In the genomic region with DNA sequence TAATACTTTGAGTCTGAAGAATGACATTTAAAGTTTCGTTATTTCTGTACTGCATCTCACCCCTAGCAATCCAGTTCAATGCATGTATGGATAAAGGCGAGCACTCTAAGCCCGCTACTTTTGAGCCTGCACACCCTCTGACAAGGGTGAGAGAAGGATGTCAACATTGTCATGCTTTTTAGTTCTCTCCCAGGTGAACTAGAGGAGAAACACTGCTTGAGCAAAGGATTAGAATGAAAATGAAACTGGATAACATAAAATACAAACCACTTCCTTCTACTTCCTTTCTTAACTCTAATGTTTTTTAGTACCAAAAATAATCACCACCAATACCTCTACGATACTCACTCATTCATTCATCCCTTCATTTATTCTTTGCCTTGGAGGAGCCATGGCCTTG, we compare ENCODE assay signal across 17 cellular contexts.
A peak's percentile ranks its signal among the peaks of the same experiment; 100 is the strongest.
DNase-seq lines count a peak whose midpoint lies in the region; ATAC-seq, FAIRE-seq and TF ChIP-seq lines count a peak whose summit lies in the region.
"Had no signal": no experiment of that assay in that cellular context is flagged by ENCODE, and none has a peak within 500 bp of the region (broad histone marks: within the 10 kb centered on the region; RNA-seq: fewer than 3 reads in every experiment).

No MANE protein-coding gene starts in this region.

- H2AFZ ChIP-seq in GM23248 (0 out of 2 replicates have a peak overlapping the region, but pooled peaks have one; percentile 44), GM12878 (ENCODE audit: control insufficient read depth, low read depth, low read length) (no peak overlapping the region), OCI-LY7 (ENCODE audit: low read length) (no peak overlapping the region)

- H3K4me1 ChIP-seq in GM23248 (ENCODE audit: insufficient read depth) (no peaks in the 10 kb centered on the region), GM12878 (ENCODE audit: control insufficient read depth, insufficient read depth, low read length) (no peaks in the 10 kb centered on the region), OCI-LY7 (ENCODE audit: insufficient read depth, low read length, poor library complexity, severe bottlenecking) (no peaks in the 10 kb centered on the region)
- H3K4me1 ChIP-seq: SJCRH30 had no signal

- H3K27ac ChIP-seq in GM23248 = no peak overlapping the region
- no peak overlapping the region for H3K27ac ChIP-seq in GM12878 (ENCODE audit: control insufficient read depth, insufficient read depth)
- H3K27ac ChIP-seq in brain microvascular endothelial cell = no peak overlapping the region
- no peak overlapping the region for H3K27ac ChIP-seq in OCI-LY7 (ENCODE audit: low read depth, low read length, poor library complexity, severe bottlenecking)
- H3K27ac ChIP-seq: RWPE1, SJCRH30 had no signal

- no peaks in the 10 kb centered on the region for H3K79me2 ChIP-seq in GM23248 (ENCODE audit: insufficient read depth)
- H3K79me2 ChIP-seq in GM12878 (ENCODE audit: control insufficient read depth, insufficient read depth, low read length) = no peaks in the 10 kb centered on the region
- no peaks in the 10 kb centered on the region for H3K79me2 ChIP-seq in OCI-LY7 (ENCODE audit: insufficient read depth, low read depth, low read length)

- H3K4me2 ChIP-seq in GM23248 (ENCODE audit: unreplicated experiment) (no peak overlapping the region), GM12878 (ENCODE audit: control insufficient read depth, insufficient read depth) (no peak overlapping the region), OCI-LY7 (ENCODE audit: low read length) (no peak overlapping the region)

- no peak for TF ChIP-seq POLR2A in GM12878 (IDR thresholded peaks at IDR 0.05; ENCODE audit: low read depth, low read length)

- H3K4me3 ChIP-seq in GM23248 (no peak overlapping the region), GM12878 (peak overlapping the region; percentile 31; the same call in 1 of the 2 replicates), brain microvascular endothelial cell (ENCODE audit: low read depth, low read length) (no peak overlapping the region), OCI-LY7 (ENCODE audit: low read depth, low read length, poor library complexity, severe bottlenecking) (no peak overlapping the region)
- H3K4me3 ChIP-seq: SJCRH30 had no signal

- TF ChIP-seq RAD21 in GM12878 (IDR thresholded peaks at IDR 0.05; ENCODE audit: insufficient read depth, low read depth, low read length) = no peak

- intact Hi-C loops in activated naive CD4-positive, alpha-beta T cell treated with anti-CD3 and anti-CD28 coated beads for 36 hours (cut with micrococcal nuclease) = no loop called here
- intact Hi-C loops in GM12878 (cut with micrococcal nuclease; ENCODE audit: unreplicated experiment) (no loop called here), left colon (cut with DNase I, micrococcal nuclease) (no loop called here), OCI-LY7 (cut with micrococcal nuclease; ENCODE audit: unreplicated experiment) (no loop called here)

- H3K27me3 ChIP-seq in GM23248 (replicated peaks; ENCODE audit: insufficient read depth) (no peaks in the 10 kb centered on the region), GM12878 (replicated peaks in 1 of 2; ENCODE audit: control insufficient read depth in 2 of 2, insufficient read depth in 2 of 2, low read length in 1 of 2) (no peaks in the 10 kb centered on the region), brain microvascular endothelial cell (replicated peaks) (no peaks in the 10 kb centered on the region)
- H3K27me3 ChIP-seq: SJCRH30 had no signal

- CTCF ChIA-PET in activated naive CD4-positive, alpha-beta T cell treated with anti-CD3 and anti-CD28 coated beads, Interleukin-2, amount 10 ng/mL, durations not matched to agents 7 days and 5 days (lab: Charles Lee) = no interaction called here
- CTCF ChIA-PET in activated naive CD4-positive, alpha-beta T cell treated with anti-CD3 and anti-CD28 coated beads for 36 hours (lab: Charles Lee) = no interaction called here
- CTCF ChIA-PET in GM12878 (lab: Yijun Ruan, JAX) = no interaction called here
- CTCF ChIA-PET in OCI-LY7 (lab: Charles Lee; ENCODE audit: unreplicated experiment) = no interaction called here

- in situ Hi-C loops in GM23248 (cut with MboI) = no loop called here
- in situ Hi-C loops in GM12878 (cut with MboI) = no loop called here
- in situ Hi-C loops in brain microvascular endothelial cell (cut with HindIII; ENCODE audit: low pct_ligation_motif_present, low sequenced_read_pairs) = no loop called here

- no peak for DNase-seq in activated naive CD4-positive, alpha-beta T cell treated with anti-CD3 and anti-CD28 coated beads, Interleukin-2, amount 10 ng/mL, durations not matched to agents 7 days and 5 days
- no peak for DNase-seq in activated naive CD4-positive, alpha-beta T cell treated with anti-CD3 and anti-CD28 coated beads for 36 hours
- DNase-seq in GM23248 (no peak), GM12878 (ENCODE audit: low read depth, low spot score) (no peak), neural crest cell (ENCODE audit: low read depth, low spot score) (no peak), left colon (no peak), brain microvascular endothelial cell (no peak), OCI-LY7 (ENCODE audit: low spot score) (no peak)
- DNase-seq: Kasumi-1, MV-4-11, NCI-H1436, NCI-H2081, OCI-M1, SJCRH30 had no signal

- ATAC-seq in GM12878 (peak; percentile 54), left colon (no peak)

- RAD21 ChIA-PET in GM12878 (lab: Charles Lee; ENCODE audit: unreplicated experiment) = no interaction called here

- H3K4me1 Mint-ChIP-seq in activated naive CD4-positive, alpha-beta T cell treated with anti-CD3 and anti-CD28 coated beads, Interleukin-2, amount 10 ng/mL, durations not matched to agents 7 days and 5 days = peaks cover 21% of the 10 kb centered on the region
- H3K4me1 Mint-ChIP-seq in activated naive CD4-positive, alpha-beta T cell treated with anti-CD3 and anti-CD28 coated beads for 36 hours (ENCODE audit: low read depth) = peaks cover 16% of the 10 kb centered on the region
- H3K4me1 Mint-ChIP-seq in neural crest cell = peaks cover 8% of the 10 kb centered on the region

- WGBS in GM23248 (ENCODE audit: low coverage in 1 of 2, low lambda C conversion rate in 2 of 2, missing lambda C conversion rate in 2 of 2), 2 experiments = 61 to 66% methylated on average over 4 of the region's 4 CpGs
- 10% methylated on average over 4 of the region's 4 CpGs for WGBS in GM12878 (ENCODE audit: insufficient coverage, insufficient replicate concordance, low lambda C conversion rate, missing lambda C conversion rate)

- H3K36me3 ChIP-seq in GM23248 (ENCODE audit: low read depth) (no peaks in the 10 kb centered on the region), GM12878 (ENCODE audit: control insufficient read depth in 2 of 2, insufficient read depth in 2 of 2, low read length in 1 of 2) (no peaks in the 10 kb centered on the region), brain microvascular endothelial cell (replicated peaks) (no peaks in the 10 kb centered on the region), OCI-LY7 (ENCODE audit: insufficient read depth, low read length) (no peaks in the 10 kb centered on the region)
- H3K36me3 ChIP-seq: SJCRH30 had no signal

- no peaks in the 10 kb centered on the region for H3K27me3 Mint-ChIP-seq in activated naive CD4-positive, alpha-beta T cell treated with anti-CD3 and anti-CD28 coated beads, Interleukin-2, amount 10 ng/mL, durations not matched to agents 7 days and 5 days
- no peaks in the 10 kb centered on the region for H3K27me3 Mint-ChIP-seq in activated naive CD4-positive, alpha-beta T cell treated with anti-CD3 and anti-CD28 coated beads for 36 hours (ENCODE audit: low read depth)
- H3K27me3 Mint-ChIP-seq in neural crest cell (ENCODE audit: low read depth) = no peaks in the 10 kb centered on the region

- no peak for TF ChIP-seq CTCF in GM12878 (IDR thresholded peaks at IDR 0.05 in 2 of 3, conservative IDR thresholded peaks at IDR 0.05 in 1 of 3; ENCODE audit: control insufficient read depth in 2 of 3, extremely low read depth in 1 of 3, insufficient read depth in 1 of 3, low read depth in 3 of 3, low read length in 3 of 3)
- TF ChIP-seq CTCF in neural crest cell (conservative IDR thresholded peaks at IDR 0.05) = no peak
- no peak for TF ChIP-seq CTCF in brain microvascular endothelial cell (IDR thresholded peaks at IDR 0.05; ENCODE audit: low read depth, low read length, missing control alignments)
- no peak for TF ChIP-seq CTCF in OCI-LY7 (conservative IDR thresholded peaks at IDR 0.05; ENCODE audit: low read length)

- H3K9ac ChIP-seq in GM23248 = no peak overlapping the region
- no peak overlapping the region for H3K9ac ChIP-seq in GM12878 (ENCODE audit: control insufficient read depth, insufficient read depth, low read length)

- no peaks in the 10 kb centered on the region for H4K20me1 ChIP-seq in GM23248 (ENCODE audit: insufficient read depth)
- no peaks in the 10 kb centered on the region for H4K20me1 ChIP-seq in GM12878 (ENCODE audit: control insufficient read depth, insufficient read depth)
- H4K20me1 ChIP-seq in OCI-LY7 (ENCODE audit: insufficient read depth, low read length) = no peaks in the 10 kb centered on the region

- H3K9me3 Mint-ChIP-seq in activated naive CD4-positive, alpha-beta T cell treated with anti-CD3 and anti-CD28 coated beads, Interleukin-2, amount 10 ng/mL, durations not matched to agents 7 days and 5 days = peaks cover 11% of the 10 kb centered on the region
- peaks cover 2% of the 10 kb centered on the region for H3K9me3 Mint-ChIP-seq in activated naive CD4-positive, alpha-beta T cell treated with anti-CD3 and anti-CD28 coated beads for 36 hours
- H3K9me3 Mint-ChIP-seq in neural crest cell = peaks cover 13% of the 10 kb centered on the region

- H3K9me2 ChIP-seq in GM23248 (ENCODE audit: insufficient read depth) (no peaks in the 10 kb centered on the region), OCI-LY7 (ENCODE audit: insufficient read depth, low read length) (no peaks in the 10 kb centered on the region)

- POLR2A ChIA-PET in GM12878 (lab: Charles Lee) (no interaction called here), OCI-LY7 (lab: Charles Lee) (no interaction called here)

- H3K27ac Mint-ChIP-seq in activated naive CD4-positive, alpha-beta T cell treated with anti-CD3 and anti-CD28 coated beads, Interleukin-2, amount 10 ng/mL, durations not matched to agents 7 days and 5 days = peak overlapping the region; percentile 56
- no peak overlapping the region for H3K27ac Mint-ChIP-seq in activated naive CD4-positive, alpha-beta T cell treated with anti-CD3 and anti-CD28 coated beads for 36 hours
- H3K27ac Mint-ChIP-seq in neural crest cell (ENCODE audit: unreplicated experiment) = peak overlapping the region; percentile 7

- peaks cover 10% of the 10 kb centered on the region for H3K36me3 Mint-ChIP-seq in activated naive CD4-positive, alpha-beta T cell treated with anti-CD3 and anti-CD28 coated beads, Interleukin-2, amount 10 ng/mL, durations not matched to agents 7 days and 5 days
- H3K36me3 Mint-ChIP-seq in activated naive CD4-positive, alpha-beta T cell treated with anti-CD3 and anti-CD28 coated beads for 36 hours (ENCODE audit: low read depth) = no peaks in the 10 kb centered on the region
- peaks cover 10% of the 10 kb centered on the region for H3K36me3 Mint-ChIP-seq in neural crest cell (ENCODE audit: low read depth)

- no TSS peak for BruUV-seq in GM12878 (replicated peaks; lab: Mats Ljungman, UMichigan)
- BruUV-seq in OCI-LY7 (replicated peaks; lab: Mats Ljungman, UMichigan) = no TSS peak

- H3F3A ChIP-seq in GM23248 (ENCODE audit: insufficient read depth) = no peaks in the 10 kb centered on the region

- no peak for TF ChIP-seq EP300 in GM12878 (IDR thresholded peaks at IDR 0.05; ENCODE audit: borderline replicate concordance in 1 of 2, control insufficient read depth in 1 of 2, low read depth in 2 of 2, low read length in 2 of 2)

- H3K4me3 Mint-ChIP-seq in activated naive CD4-positive, alpha-beta T cell treated with anti-CD3 and anti-CD28 coated beads, Interleukin-2, amount 10 ng/mL, durations not matched to agents 7 days and 5 days = no peak overlapping the region
- no peak overlapping the region for H3K4me3 Mint-ChIP-seq in activated naive CD4-positive, alpha-beta T cell treated with anti-CD3 and anti-CD28 coated beads for 36 hours
- H3K4me3 Mint-ChIP-seq in neural crest cell = no peak overlapping the region

- H3K9me3 ChIP-seq in GM23248 (ENCODE audit: low read depth) (no peaks in the 10 kb centered on the region), GM12878 (replicated peaks; ENCODE audit: control insufficient read depth, insufficient read depth, low read length) (no peaks in the 10 kb centered on the region; the same call in 2 of the 3 replicates), OCI-LY7 (ENCODE audit: low read length) (no peaks in the 10 kb centered on the region)
- H3K9me3 ChIP-seq: SJCRH30 had no signal

- FAIRE-seq in GM12878 (lab: Jason Lieb, UNC) = peak; percentile 57
- FAIRE-seq: A204.1, H54 had no signal

- SMC1A ChIA-PET in GM12878 (lab: Charles Lee; ENCODE audit: uncharacterized antibody, unreplicated experiment) = no interaction called here
